ENCODE assay signal across 11 cellular contexts in the genomic region with DNA sequence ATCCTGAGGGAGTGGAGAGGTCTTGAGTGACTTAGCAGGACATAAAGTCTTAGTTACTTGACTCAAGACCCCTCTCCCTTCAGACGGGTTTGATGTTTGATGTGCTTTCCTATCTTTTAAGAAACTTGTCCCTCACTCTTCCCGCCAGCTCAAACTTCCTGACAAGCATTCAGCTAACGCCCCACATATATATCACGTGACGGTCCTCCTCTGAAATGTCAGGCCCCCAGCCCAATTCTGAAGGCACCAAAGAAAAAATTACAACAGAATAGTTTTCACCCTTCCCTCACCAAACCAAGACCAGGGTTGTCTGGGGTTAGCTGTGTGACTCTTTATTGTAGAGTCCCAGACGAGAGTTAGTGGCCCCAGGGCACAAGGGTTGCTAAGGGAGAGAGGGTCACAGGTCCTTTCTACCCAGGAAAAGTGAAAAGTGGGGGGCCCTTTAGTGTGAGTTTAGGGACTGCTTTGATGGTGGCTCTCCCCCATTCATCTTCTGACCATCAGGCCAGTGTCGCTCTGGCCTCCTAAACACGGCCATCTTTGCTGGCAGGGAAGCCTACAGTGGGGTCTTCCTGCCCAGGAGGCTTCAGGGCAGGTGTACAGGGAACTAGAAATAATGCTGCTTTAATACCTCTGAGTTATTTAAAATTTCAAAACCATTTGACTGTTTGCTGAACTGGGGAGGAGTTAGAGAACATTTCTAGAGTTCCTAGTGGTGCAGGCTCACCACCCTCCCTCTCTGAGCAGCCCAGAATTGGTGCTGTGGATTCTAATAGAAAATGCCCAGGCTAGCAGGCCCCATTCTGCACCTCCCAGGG. TPM values are rescaled to one million over a fixed set of nuclear protein-coding genes. Genes with fewer than 3 reads are reported as not detected.
DNase-seq lines count a peak whose midpoint lies in the region; ATAC-seq and TF ChIP-seq lines count a peak whose summit lies in the region.
"Had no signal": no experiment of that assay in that cellular context is flagged by ENCODE, and none has a peak within 500 bp of the region (broad histone marks: within the 10 kb centered on the region; RNA-seq: fewer than 3 reads in every experiment).

No MANE protein-coding gene starts in this region.

- no peaks in the 10 kb centered on the region for H3K9me3 ChIP-seq in iPS-15b (ENCODE audit: control insufficient read depth, insufficient read depth, low read length)
- H3K9me3 ChIP-seq in prostate gland, result no peaks in the 10 kb centered on the region

- TF ChIP-seq CTCF in AG10803 (conservative IDR thresholded peaks at IDR 0.05; ENCODE audit: low read length) (no peak), WTC11 (IDR thresholded peaks at IDR 0.05) (no peak), prostate gland (IDR thresholded peaks at IDR 0.05) (no peak)

- peaks cover 23% of the 10 kb centered on the region for H3K36me3 ChIP-seq in iPS-15b (ENCODE audit: control insufficient read depth, insufficient read depth, low read length)
- H3K36me3 ChIP-seq in prostate gland, result no peaks in the 10 kb centered on the region

- H3K4me1 ChIP-seq in iPS-15b (ENCODE audit: control insufficient read depth, insufficient read depth, low read length) (peaks cover 30% of the 10 kb centered on the region), prostate gland (replicated peaks) (peaks cover 2% of the 10 kb centered on the region)

- H3K4me3 Mint-ChIP-seq in WTC11, result peak overlapping the region; percentile 12; the same call in 1 of the 2 replicates

- no peak for TF ChIP-seq POLR2A in prostate gland (IDR thresholded peaks at IDR 0.05)

- H3K9me3 Mint-ChIP-seq in WTC11, result no peaks in the 10 kb centered on the region
- H3K9me3 Mint-ChIP-seq: stimulated activated naive B cell treated with anti-CD40 and anti-IgM and Interleukin-4, amounts not matched to agents 10 μg/mL and 1 μg/mL and 100 μg/mL, for 72 hours; T-cell had no signal

- H3K27me3 Mint-ChIP-seq in WTC11 (ENCODE audit: low read depth), result peaks cover 20% of the 10 kb centered on the region

- DNase-seq in AG10803 (ENCODE audit: low read depth) (no peak), WTC11 (ENCODE audit: low spot score) (no peak), prostate gland (ENCODE audit: low spot score) (no peak), epidermal melanocyte (ENCODE audit: insufficient read length, low spot score) (no peak), midbrain (lab: John Stamatoyannopoulos, UW) (no peak)
- no peak for DNase-seq in activated CD4-positive, alpha-beta T cell treated with anti-CD3 and anti-CD28 coated beads, Interleukin-2, amount 50 U/mL, for 1 hour
- DNase-seq in activated CD4-positive, alpha-beta T cell treated with anti-CD3 and anti-CD28 coated beads, Interleukin-2, amount 50 U/mL, for 4 hours, result no peak
- DNase-seq: NCI-H526 treated with DMSO at 0.1 percent for 48 hours; stimulated activated naive B cell treated with anti-CD40 and anti-IgM and Interleukin-4, amounts not matched to agents 10 μg/mL and 1 μg/mL and 100 μg/mL, for 72 hours; T-cell had no signal

- H3K9ac ChIP-seq in iPS-15b (ENCODE audit: low read depth, low read length), result no peak overlapping the region

- no peaks in the 10 kb centered on the region for H3K36me3 Mint-ChIP-seq in WTC11
- H3K36me3 Mint-ChIP-seq: stimulated activated naive B cell treated with anti-CD40 and anti-IgM and Interleukin-4, amounts not matched to agents 10 μg/mL and 1 μg/mL and 100 μg/mL, for 72 hours; T-cell had no signal

- POLR2A ChIA-PET in WTC11 (lab: Charles Lee), result no interaction called here

- intact Hi-C loops in prostate gland (cut with DNase I), result no loop called here

- CTCF ChIA-PET in WTC11 (lab: Charles Lee), result interaction anchor here (1.1 to 6.7 kb wide), 3 partner anchors 21 to 180 kb away, joined by 3 to 75 read pairs (median 4); no protein-coding TSS in a partner anchor

- peak overlapping the region; percentile 89 for H3K4me3 ChIP-seq in AG10803 (ENCODE audit: low read length)
- H3K4me3 ChIP-seq in iPS-15b (ENCODE audit: low read depth, low read length), result peak overlapping the region; percentile 84
- peak overlapping the region; percentile 51 to 53 for H3K4me3 ChIP-seq in prostate gland

- peak overlapping the region; percentile 60 to 64 for H3K27ac ChIP-seq in prostate gland

- WGBS in prostate gland, result 73% methylated on average over 8 of the region's 8 CpGs

- no peak for ATAC-seq in WTC11
- ATAC-seq: stimulated activated naive B cell treated with anti-CD40 and anti-IgM and Interleukin-4, amounts not matched to agents 10 μg/mL and 1 μg/mL and 100 μg/mL, for 72 hours; T-cell had no signal

- peaks cover 77% of the 10 kb centered on the region for H3K4me1 Mint-ChIP-seq in WTC11

- H3K27ac Mint-ChIP-seq in WTC11, result no peak overlapping the region
- H3K27ac Mint-ChIP-seq: stimulated activated naive B cell treated with anti-CD40 and anti-IgM and Interleukin-4, amounts not matched to agents 10 μg/mL and 1 μg/mL and 100 μg/mL, for 72 hours; T-cell had no signal

- H3K27me3 ChIP-seq in iPS-15b (ENCODE audit: control insufficient read depth, insufficient read depth, low read length) (peaks cover 11% of the 10 kb centered on the region), prostate gland (replicated peaks; ENCODE audit: insufficient read depth) (no peaks in the 10 kb centered on the region)

TF ChIP-seq in WTC11, 78 proteins besides CTCF, POLR2A, EP300 and RAD21:
- no peak for TF ChIP-seq CREM (CRISPR knock-in tag; IDR thresholded peaks at IDR 0.05)
- TF ChIP-seq, protein P1, sequence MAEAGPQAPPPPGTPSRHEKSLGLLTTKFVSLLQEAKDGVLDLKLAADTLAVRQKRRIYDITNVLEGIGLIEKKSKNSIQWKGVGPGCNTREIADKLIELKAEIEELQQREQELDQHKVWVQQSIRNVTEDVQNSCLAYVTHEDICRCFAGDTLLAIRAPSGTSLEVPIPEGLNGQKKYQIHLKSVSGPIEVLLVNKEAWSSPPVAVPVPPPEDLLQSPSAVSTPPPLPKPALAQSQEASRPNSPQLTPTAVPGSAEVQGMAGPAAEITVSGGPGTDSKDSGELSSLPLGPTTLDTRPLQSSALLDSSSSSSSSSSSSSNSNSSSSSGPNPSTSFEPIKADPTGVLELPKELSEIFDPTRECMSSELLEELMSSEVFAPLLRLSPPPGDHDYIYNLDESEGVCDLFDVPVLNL (CRISPR knock-in tag; IDR thresholded peaks at IDR 0.05; ENCODE audit: borderline replicate concordance, low read depth), result no peak
- TF ChIP-seq TEAD1 (CRISPR knock-in tag; IDR thresholded peaks at IDR 0.05), result no peak
- TF ChIP-seq SMAD3 (CRISPR knock-in tag; IDR thresholded peaks at IDR 0.05; ENCODE audit: borderline replicate concordance), result no peak
TF ChIP-seq in WTC11: peak in this region for 0.

RNA-seq across cellular contexts. Expression of gene PKDCC, which starts 2.7 kb away (rescaled TPM):
- 15.1 to 27.3 TPM (median 15.6 TPM) in 3 replicates for total RNA-seq in WTC11 (2021)
- total RNA-seq in prostate gland, result 10 to 100 TPM; 11.1 to 61.4 TPM
